ENCODE assay signal across 11 cellular contexts in genomic region chr1:9350011-9350907, GRCh38. TPM values are rescaled to one million over a fixed set of nuclear protein-coding genes. Genes with fewer than 3 reads are reported as not detected.
A peak's percentile ranks its signal among the peaks of the same experiment; 100 is the strongest.
DNase-seq lines count a peak whose midpoint lies in the region; ATAC-seq and TF ChIP-seq lines count a peak whose summit lies in the region.
"Had no signal": no experiment of that assay in that cellular context is flagged by ENCODE, and none has a peak within 500 bp of the region (broad histone marks: within the 10 kb centered on the region; RNA-seq: fewer than 3 reads in every experiment).

No MANE protein-coding gene starts in this region.

- DNase-seq in HCEC 1CT (peak; percentile 79), astrocyte of the hippocampus (ENCODE audit: low read depth, low spot score) (peak; percentile 32), heart right ventricle (peak in 1 of 2 donors; percentile 41), smooth muscle cell (lab: John Stamatoyannopoulos, UW; ENCODE audit: unreplicated experiment) (peak; percentile 56), Karpas-422 (no peak), GM20000 (ENCODE audit: low spot score) (no peak)
- DNase-seq in stimulated activated CD4-positive, alpha-beta T cell treated with anti-CD3 and anti-CD28 coated beads, Interleukin-2, amount 100 ng/mL, for 48 hours: no peak
- no peak for DNase-seq in effector memory CD4-positive, alpha-beta T cell
- DNase-seq: kidney, NCI-H1930 had no signal

- H4K20me1 ChIP-seq in smooth muscle cell (ENCODE audit: low read depth) (peaks cover 100% of the 10 kb centered on the region), Karpas-422 (ENCODE audit: insufficient read depth, low read depth, low read length) (no peaks in the 10 kb centered on the region)

- WGBS in heart right ventricle, 2 donors: 82 to 83% methylated on average over 20 of the region's 20 CpGs
- WGBS in smooth muscle cell (ENCODE audit: low lambda C conversion rate): 41% methylated on average over 20 of the region's 20 CpGs

- no peak overlapping the region for H3K27ac ChIP-seq in heart right ventricle
- peak overlapping the region; percentile 57 for H3K27ac ChIP-seq in smooth muscle cell (ENCODE audit: low read depth)
- H3K27ac ChIP-seq in Karpas-422 (ENCODE audit: low read length): no peak overlapping the region
- H3K27ac ChIP-seq in effector memory CD4-positive, alpha-beta T cell (ENCODE audit: insufficient read depth, low read length, poor library complexity, severe bottlenecking): no peak overlapping the region
- H3K27ac ChIP-seq: tibial nerve had no signal

- intact Hi-C loops in heart right ventricle (cut with DNase I): no loop called here

- H3F3A ChIP-seq in smooth muscle cell (ENCODE audit: low read depth): peaks cover 32% of the 10 kb centered on the region

- TF ChIP-seq CTCF in heart right ventricle (IDR thresholded peaks at IDR 0.05) (no peak), smooth muscle cell (IDR thresholded peaks at IDR 0.05; ENCODE audit: borderline replicate concordance, insufficient read depth, poor library complexity, severe bottlenecking) (no peak), GM20000 (IDR thresholded peaks at IDR 0.05; ENCODE audit: extremely low read depth, missing control alignments) (no peak)

- H3K9me3 ChIP-seq in heart right ventricle: no peaks in the 10 kb centered on the region
- H3K9me3 ChIP-seq in smooth muscle cell (replicated peaks; ENCODE audit: low read depth): no peaks in the 10 kb centered on the region
- no peaks in the 10 kb centered on the region for H3K9me3 ChIP-seq in Karpas-422 (ENCODE audit: low read length)
- H3K9me3 ChIP-seq in effector memory CD4-positive, alpha-beta T cell (ENCODE audit: control insufficient read depth, low read length): no peaks in the 10 kb centered on the region
- H3K9me3 ChIP-seq: tibial nerve had no signal

- H3K9ac ChIP-seq in smooth muscle cell (ENCODE audit: low read depth): peak overlapping the region; percentile 4
- H3K9ac ChIP-seq in Karpas-422 (ENCODE audit: low read length): no peak overlapping the region

- H2AFZ ChIP-seq in smooth muscle cell (ENCODE audit: low read depth) (no peak overlapping the region), Karpas-422 (ENCODE audit: low read length) (no peak overlapping the region)

- H3K4me1 ChIP-seq in heart right ventricle: peaks cover 3 to 30% (median 7%) of the 10 kb centered on the region in 9 donors
- H3K4me1 ChIP-seq in smooth muscle cell (ENCODE audit: low read depth): peaks cover 20% of the 10 kb centered on the region
- peaks cover 6% of the 10 kb centered on the region for H3K4me1 ChIP-seq in Karpas-422 (ENCODE audit: low read length)
- no peaks in the 10 kb centered on the region for H3K4me1 ChIP-seq in effector memory CD4-positive, alpha-beta T cell (ENCODE audit: control insufficient read depth, insufficient read depth, low read length, poor library complexity, severe bottlenecking)

- H3K9me2 ChIP-seq in Karpas-422 (replicated peaks; ENCODE audit: insufficient read depth, low read length): no peaks in the 10 kb centered on the region

- H3K36me3 ChIP-seq in heart right ventricle (peaks cover 0 to 2% (median 0%) of the 10 kb centered on the region in 9 donors), smooth muscle cell (ENCODE audit: low read depth) (no peaks in the 10 kb centered on the region), Karpas-422 (ENCODE audit: insufficient read depth, low read length) (no peaks in the 10 kb centered on the region)
- no peaks in the 10 kb centered on the region for H3K36me3 ChIP-seq in effector memory CD4-positive, alpha-beta T cell (ENCODE audit: control insufficient read depth, insufficient read depth, low read length)

- H3K4me3 ChIP-seq in heart right ventricle (no peak overlapping the region), smooth muscle cell (no peak overlapping the region), Karpas-422 (ENCODE audit: low read length) (no peak overlapping the region)
- no peak overlapping the region for H3K4me3 ChIP-seq in effector memory CD4-positive, alpha-beta T cell (ENCODE audit: insufficient read depth, low read depth, low read length, poor library complexity, severe bottlenecking)
- H3K4me3 ChIP-seq: tibial nerve had no signal

- H3K27me3 ChIP-seq in heart right ventricle: peaks cover 0 to 6% (median 0%) of the 10 kb centered on the region in 7 donors
- no peaks in the 10 kb centered on the region for H3K27me3 ChIP-seq in smooth muscle cell (ENCODE audit: low read depth)
- H3K27me3 ChIP-seq in Karpas-422 (ENCODE audit: low read length): no peaks in the 10 kb centered on the region
- no peaks in the 10 kb centered on the region for H3K27me3 ChIP-seq in effector memory CD4-positive, alpha-beta T cell (replicated peaks; ENCODE audit: control insufficient read depth, insufficient read depth, low read length, poor library complexity, severe bottlenecking)
- H3K27me3 ChIP-seq: tibial nerve had no signal

- peaks cover 89% of the 10 kb centered on the region for H3K79me2 ChIP-seq in smooth muscle cell (ENCODE audit: low read depth)
- H3K79me2 ChIP-seq in Karpas-422 (ENCODE audit: low read length): no peaks in the 10 kb centered on the region

- peak overlapping the region; percentile 57 for H3K4me2 ChIP-seq in smooth muscle cell
- H3K4me2 ChIP-seq in Karpas-422 (ENCODE audit: low read depth, low read length, poor library complexity, severe bottlenecking): no peak overlapping the region

- peak in 7 of 8 donors; percentile 12 to 75 (median 56) for ATAC-seq in heart right ventricle

RNA-seq across cellular contexts. Expression of gene SPSB1, which starts 57.6 kb away (rescaled TPM):
- total RNA-seq in heart right ventricle (10 to 100 TPM in 3 of 10 donors, 1 to 10 TPM in 7; 5.5 to 16.5 (median 9.4) TPM), smooth muscle cell (27.6 and 38.0 TPM in 2 replicates)
- polyA plus RNA-seq in heart right ventricle (1 to 10 TPM; 6.7 to 7.5 TPM), smooth muscle cell (37.0 and 44.5 TPM in 2 replicates)
- not detected in 2 replicates for total RNA-seq in Karpas-422 (2014; rRNA removed; shearing (Covaris generic); ENCODE audit: low replicate concordance)

Comparison
In these comparisons a context has a peak if more than half of its experiments do, and no peak if none do; other contexts are left out.
1. DNase-seq: peak in HCEC 1CT (single experiment), astrocyte of the hippocampus (single experiment) and smooth muscle cell (single experiment); none in stimulated activated CD4-positive, alpha-beta T cell treated with anti-CD3 and anti-CD28 coated beads, Interleukin-2, amount 100 ng/mL, for 48 hours (0 of 2), Karpas-422 (single experiment), effector memory CD4-positive, alpha-beta T cell (0 of 3) and GM20000 (single experiment).